40 cellular contexts compared by ENCODE assay signal in the genomic region with DNA sequence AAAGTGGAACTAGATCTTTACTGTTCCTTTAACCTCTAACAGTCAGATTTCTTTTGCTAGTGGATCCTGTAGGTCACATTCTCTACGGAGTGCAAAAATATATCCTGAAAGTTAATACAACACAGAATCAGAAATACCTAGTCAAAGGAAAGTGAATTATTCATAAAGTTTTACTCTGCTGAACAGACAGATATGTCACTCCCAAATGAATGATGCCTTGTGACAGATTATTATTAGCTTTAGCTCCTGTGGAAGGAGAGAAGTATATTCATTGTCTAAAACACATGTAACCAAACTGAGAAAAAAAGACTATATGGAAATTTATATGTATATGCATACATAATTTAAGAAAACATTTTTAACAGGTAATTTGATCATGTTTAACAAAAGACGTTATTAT.
"Had no signal": no experiment of that assay in that cellular context is flagged by ENCODE, and none has a peak within 500 bp of the region (broad histone marks: within the 10 kb centered on the region; RNA-seq: fewer than 3 reads in every experiment).

No MANE protein-coding gene starts in this region.

- H3K36me3 ChIP-seq: adrenal gland, ascending aorta, brain microvascular endothelial cell, breast epithelium, cardiac muscle cell had no signal

- H3K27me3 ChIP-seq: adrenal gland, ascending aorta, body of pancreas, brain microvascular endothelial cell, breast epithelium, cardiac muscle cell had no signal

- H3K27ac ChIP-seq: adrenal gland, ascending aorta, body of pancreas, brain microvascular endothelial cell, breast epithelium, cardiac muscle cell had no signal

- ATAC-seq: activated naive CD4-positive, alpha-beta T cell treated with anti-CD3 and anti-CD28 coated beads, Interleukin-2, amount 50 U/mL, for 72 hours; activated naive CD8-positive, alpha-beta T cell treated with anti-CD3 and anti-CD28 coated beads, Interleukin-2, amount 50 U/mL, for 24 hours; activated T-cell treated with anti-CD3 and anti-CD28 coated beads, Interleukin-2, amount 50 U/mL, for 4 hours; activated T-cell treated with anti-CD3 and anti-CD28 coated beads, Interleukin-2, amount 50 U/mL, for 72 hours; activated T-helper 17 cell treated with anti-CD3 and anti-CD28 coated beads, Interleukin-2, amount 50 U/mL, for 72 hours; body of pancreas had no signal

- H3K9me3 Mint-ChIP-seq: brain had no signal

- H3K4me1 Mint-ChIP-seq: activated naive CD4-positive, alpha-beta T cell treated with anti-CD3 and anti-CD28 coated beads, Interleukin-2, amount 10 ng/mL, durations not matched to agents 7 days and 5 days; activated naive CD4-positive, alpha-beta T cell treated with anti-CD3 and anti-CD28 coated beads, Interleukin-2, amount 50 U/mL, for 24 hours; activated naive CD8-positive, alpha-beta T cell treated with anti-CD3 and anti-CD28 coated beads for 36 hours; activated naive CD8-positive, alpha-beta T cell treated with anti-CD3 and anti-CD28 coated beads, Interleukin-2, amount 10 ng/mL, durations not matched to agents 7 days and 5 days; activated naive CD8-positive, alpha-beta T cell treated with anti-CD3 and anti-CD28 coated beads, Interleukin-2, amount 50 U/mL, for 24 hours; activated T-helper 17 cell treated with anti-CD3 and anti-CD28 coated beads, Interleukin-2, amount 50 U/mL, for 72 hours; brain; central memory CD8-positive, alpha-beta T cell had no signal

- H3K4me3 Mint-ChIP-seq: activated naive CD4-positive, alpha-beta T cell treated with anti-CD3 and anti-CD28 coated beads for 36 hours; activated naive CD4-positive, alpha-beta T cell treated with anti-CD3 and anti-CD28 coated beads, Interleukin-2, amount 10 ng/mL, durations not matched to agents 7 days and 5 days; activated naive CD4-positive, alpha-beta T cell treated with anti-CD3 and anti-CD28 coated beads, Interleukin-2, amount 50 U/mL, for 24 hours; activated naive CD8-positive, alpha-beta T cell; activated naive CD8-positive, alpha-beta T cell treated with anti-CD3 and anti-CD28 coated beads for 36 hours; activated naive CD8-positive, alpha-beta T cell treated with anti-CD3 and anti-CD28 coated beads, Interleukin-2, amount 10 ng/mL, durations not matched to agents 7 days and 5 days; activated naive CD8-positive, alpha-beta T cell treated with anti-CD3 and anti-CD28 coated beads, Interleukin-2, amount 50 U/mL, for 24 hours; activated T-cell treated with anti-CD3 and anti-CD28 coated beads, Interleukin-2, amount 50 U/mL, for 24 hours; activated T-cell treated with anti-CD3 and anti-CD28 coated beads, Interleukin-2, amount 50 U/mL, for 4 hours; activated T-cell treated with anti-CD3 and anti-CD28 coated beads, Interleukin-2, amount 50 U/mL, for 72 hours; activated T-helper 1 cell treated with anti-CD3 and anti-CD28 coated beads, Interleukin-12 subunit alpha, Interleukin-12 subunit beta, Interleukin-2, Interleukin-4 antibody, amounts not matched to agents 30 ng/mL and 10 ng/mL and 1 ng/mL, durations not matched to agents 14 hours and 24 hours and 36 hours; activated T-helper 17 cell treated with anti-CD3 and anti-CD28 coated beads, Interleukin-2, amount 50 U/mL, for 72 hours; brain; central memory CD8-positive, alpha-beta T cell had no signal

- H3K4me3 ChIP-seq: adrenal gland, ascending aorta, body of pancreas, breast epithelium, cardiac muscle cell had no signal

- DNase-seq: activated effector memory CD4-positive, alpha-beta T cell treated with anti-CD3 and anti-CD28 coated beads, Interleukin-2, amount 50 U/mL, for 16 hours; activated effector memory CD4-positive, alpha-beta T cell treated with Interleukin-2 at 50 U/mL for 16 hours; activated gamma-delta T cell; activated gamma-delta T cell treated with Interleukin-2 at 50 U/mL for 16 hours; activated naive CD4-positive, alpha-beta T cell; activated naive CD4-positive, alpha-beta T cell treated with anti-CD3 and anti-CD28 coated beads for 36 hours; activated naive CD4-positive, alpha-beta T cell treated with anti-CD3 and anti-CD28 coated beads, Interleukin-2, amount 10 ng/mL, durations not matched to agents 7 days and 5 days; activated naive CD4-positive, alpha-beta T cell treated with anti-CD3 and anti-CD28 coated beads, Interleukin-2, amount 50 U/mL, for 16 hours; activated naive CD4-positive, alpha-beta T cell treated with Interleukin-2 at 50 U/mL for 16 hours; activated naive CD8-positive, alpha-beta T cell treated with anti-CD3 and anti-CD28 coated beads for 36 hours; activated naive CD8-positive, alpha-beta T cell treated with anti-CD3 and anti-CD28 coated beads, Interleukin-2, amount 10 ng/mL, durations not matched to agents 7 days and 5 days; activated naive CD8-positive, alpha-beta T cell treated with anti-CD3 and anti-CD28 coated beads, Interleukin-2, amount 50 U/mL, for 24 hours; activated T-cell treated with anti-CD3 and anti-CD28 coated beads, Interleukin-2, amount 50 U/mL, for 1 hour; activated T-cell treated with anti-CD3 and anti-CD28 coated beads, Interleukin-2, amount 50 U/mL, for 24 hours; activated T-cell treated with anti-CD3 and anti-CD28 coated beads, Interleukin-2, amount 50 U/mL, for 4 hours; activated T-cell treated with anti-CD3 and anti-CD28 coated beads, Interleukin-2, amount 50 U/mL, for 48 hours; activated T-cell treated with anti-CD3 and anti-CD28 coated beads, Interleukin-2, amount 50 U/mL, for 72 hours; adrenal gland; amniotic stem cell; amygdala; anterior cingulate cortex; aorta; body of pancreas; brain microvascular endothelial cell; caudate nucleus; central memory CD4-positive, alpha-beta T cell; cerebellar nuclear complex had no signal

- H3K36me3 Mint-ChIP-seq: activated naive CD4-positive, alpha-beta T cell treated with anti-CD3 and anti-CD28 coated beads, Interleukin-2, amount 10 ng/mL, durations not matched to agents 7 days and 5 days; activated naive CD4-positive, alpha-beta T cell treated with anti-CD3 and anti-CD28 coated beads, Interleukin-2, amount 50 U/mL, for 24 hours; activated naive CD4-positive, alpha-beta T cell treated with anti-CD3 and anti-CD28 coated beads, Interleukin-2, amount 50 U/mL, for 72 hours; activated naive CD8-positive, alpha-beta T cell; activated naive CD8-positive, alpha-beta T cell treated with anti-CD3 and anti-CD28 coated beads for 36 hours; activated naive CD8-positive, alpha-beta T cell treated with anti-CD3 and anti-CD28 coated beads, Interleukin-2, amount 10 ng/mL, durations not matched to agents 7 days and 5 days; brain had no signal

- H3K4me1 ChIP-seq: adrenal gland, ascending aorta, breast epithelium had no signal

- H3K27me3 Mint-ChIP-seq: activated naive CD4-positive, alpha-beta T cell treated with anti-CD3 and anti-CD28 coated beads, Interleukin-2, amount 10 ng/mL, durations not matched to agents 7 days and 5 days; activated naive CD4-positive, alpha-beta T cell treated with anti-CD3 and anti-CD28 coated beads, Interleukin-2, amount 50 U/mL, for 24 hours; activated naive CD8-positive, alpha-beta T cell; activated naive CD8-positive, alpha-beta T cell treated with anti-CD3 and anti-CD28 coated beads for 36 hours; activated naive CD8-positive, alpha-beta T cell treated with anti-CD3 and anti-CD28 coated beads, Interleukin-2, amount 10 ng/mL, durations not matched to agents 7 days and 5 days; activated naive CD8-positive, alpha-beta T cell treated with anti-CD3 and anti-CD28 coated beads, Interleukin-2, amount 50 U/mL, for 24 hours; activated T-cell treated with anti-CD3 and anti-CD28 coated beads, Interleukin-2, amount 50 U/mL, for 24 hours; activated T-helper 17 cell treated with anti-CD3 and anti-CD28 coated beads, Interleukin-2, amount 50 U/mL, for 72 hours; central memory CD8-positive, alpha-beta T cell had no signal

- H3K9me3 ChIP-seq: adrenal gland, ascending aorta, body of pancreas had no signal

- H3K27ac Mint-ChIP-seq: activated naive CD4-positive, alpha-beta T cell treated with anti-CD3 and anti-CD28 coated beads for 36 hours; activated naive CD4-positive, alpha-beta T cell treated with anti-CD3 and anti-CD28 coated beads, Interleukin-2, amount 10 ng/mL, durations not matched to agents 7 days and 5 days; activated naive CD4-positive, alpha-beta T cell treated with anti-CD3 and anti-CD28 coated beads, Interleukin-2, amount 50 U/mL, for 24 hours; activated naive CD4-positive, alpha-beta T cell treated with anti-CD3 and anti-CD28 coated beads, Interleukin-2, amount 50 U/mL, for 72 hours; activated naive CD8-positive, alpha-beta T cell; activated naive CD8-positive, alpha-beta T cell treated with anti-CD3 and anti-CD28 coated beads for 36 hours; activated naive CD8-positive, alpha-beta T cell treated with anti-CD3 and anti-CD28 coated beads, Interleukin-2, amount 10 ng/mL, durations not matched to agents 7 days and 5 days; activated naive CD8-positive, alpha-beta T cell treated with anti-CD3 and anti-CD28 coated beads, Interleukin-2, amount 50 U/mL, for 24 hours; activated T-cell treated with anti-CD3 and anti-CD28 coated beads, Interleukin-2, amount 50 U/mL, for 24 hours; activated T-cell treated with anti-CD3 and anti-CD28 coated beads, Interleukin-2, amount 50 U/mL, for 72 hours; activated T-helper 1 cell treated with anti-CD3 and anti-CD28 coated beads, Interleukin-12 subunit alpha, Interleukin-12 subunit beta, Interleukin-2, Interleukin-4 antibody, amounts not matched to agents 30 ng/mL and 10 ng/mL and 1 ng/mL, durations not matched to agents 14 hours and 24 hours and 36 hours; activated T-helper 17 cell treated with anti-CD3 and anti-CD28 coated beads, Interleukin-2, amount 50 U/mL, for 72 hours; activated T-helper 2 cell treated with anti-CD3 and anti-CD28 coated beads, Interferon-gamma antibody, Interleukin-2, Interleukin-4, amounts not matched to agents 10 μg/mL and 5 μg/mL and 100 μg/mL, durations not matched to agents 14 hours and 24 hours and 36 hours; brain had no signal

- FAIRE-seq: astrocyte, bronchial epithelial cell had no signal
